Comparison of ENCODE assay signal across 9 cellular contexts in genomic region chr1:41432481-41433280, GRCh38. TPM values are rescaled to one million over a fixed set of nuclear protein-coding genes. Genes with fewer than 3 reads are reported as not detected.
DNase-seq lines count a peak whose midpoint lies in the region; ATAC-seq and TF ChIP-seq lines count a peak whose summit lies in the region.
"Had no signal": no experiment of that assay in that cellular context is flagged by ENCODE, and none has a peak within 500 bp of the region (broad histone marks: within the 10 kb centered on the region; RNA-seq: fewer than 3 reads in every experiment).

No MANE protein-coding gene starts in this region.

- POLR2A ChIA-PET in Caco-2 (lab: Charles Lee), result no interaction called here

- H3K4me1 Mint-ChIP-seq in Caco-2 (ENCODE audit: low read depth, unreplicated experiment), result peaks cover 7% of the 10 kb centered on the region

- DNase-seq in Caco-2 (peak; percentile 72 to 84), NOMO-1 (lab: John Stamatoyannopoulos, UW; ENCODE audit: unreplicated experiment in 2 of 2) (peak; percentile 69 to 81), epithelial cell of prostate (ENCODE audit: low read depth, low spot score) (peak; percentile 41), mucosa of descending colon (peak; percentile 88 to 93 (median 93))
- peak; percentile 8 for DNase-seq in activated CD8-positive, alpha-beta memory T cell treated with anti-CD3 and anti-CD28 coated beads, Interleukin-2, amount 50 U/mL, for 1 hour (ENCODE audit: extremely low read depth)
- peak; percentile 78 for DNase-seq in stimulated activated CD8-positive, alpha-beta memory T cell treated with anti-CD3 and anti-CD28 coated beads, Interleukin-2, amount 100 ng/mL, for 48 hours (ENCODE audit: low read depth in 2 of 2)

- peak; percentile 76 to 85 for TF ChIP-seq CTCF in Caco-2 (IDR thresholded peaks at IDR 0.05; ENCODE audit: insufficient read depth in 1 of 2, low read depth in 1 of 2, low read length in 1 of 2, severe bottlenecking in 1 of 2, unreplicated experiment in 1 of 2)
- TF ChIP-seq CTCF in mucosa of descending colon (IDR thresholded peaks at IDR 0.05), result peak; percentile 74

- no peaks in the 10 kb centered on the region for H3K36me3 ChIP-seq in Caco-2 (ENCODE audit: control insufficient read depth, insufficient read depth, low read length)
- no peaks in the 10 kb centered on the region for H3K36me3 ChIP-seq in mucosa of descending colon (ENCODE audit: low read depth)

- H3K4me3 ChIP-seq in Caco-2 (ENCODE audit: low read depth, low read length) (no peak overlapping the region), mucosa of descending colon (no peak overlapping the region)
- H3K4me3 ChIP-seq: SK-N-MC had no signal

- H3K27me3 Mint-ChIP-seq in Caco-2 (ENCODE audit: insufficient read depth, unreplicated experiment), result no peaks in the 10 kb centered on the region

- no peaks in the 10 kb centered on the region for H3K9me3 Mint-ChIP-seq in Caco-2 (ENCODE audit: unreplicated experiment)

- peak overlapping the region; percentile 40 for H3K27ac Mint-ChIP-seq in Caco-2 (ENCODE audit: unreplicated experiment)

- intact Hi-C loops in Caco-2 (cut with micrococcal nuclease; ENCODE audit: unreplicated experiment) (loop anchor here (1.0 to 5.0 kb wide), 3 partner anchors 109 to 164 kb away; no protein-coding TSS in a partner anchor), mucosa of descending colon (cut with DNase I, micrococcal nuclease) (no loop called here)

- no TSS peak for BruUV-seq in Caco-2 (replicated peaks; lab: Mats Ljungman, UMichigan)

- CTCF ChIA-PET in Caco-2 (lab: Charles Lee), result interaction anchor here (0.6 to 1.1 kb wide), 3 partner anchors 72 to 150 kb away, joined by 3 to 6 read pairs (median 3); partner anchors contain the start of gene FOXO6

- H3K4me1 ChIP-seq in Caco-2 (peaks cover 24% of the 10 kb centered on the region), mucosa of descending colon (ENCODE audit: low read depth) (peaks cover 4% of the 10 kb centered on the region)

- no peaks in the 10 kb centered on the region for H3K36me3 Mint-ChIP-seq in Caco-2 (ENCODE audit: insufficient read depth, unreplicated experiment)

- H3K27me3 ChIP-seq in Caco-2 (replicated peaks; ENCODE audit: control insufficient read depth, insufficient read depth, low read length), result no peaks in the 10 kb centered on the region

- H3K9me3 ChIP-seq in Caco-2 (no peaks in the 10 kb centered on the region), mucosa of descending colon (no peaks in the 10 kb centered on the region)

- ATAC-seq in HG02798 (IDR thresholded peaks at IDR 0.05; ENCODE audit: poor library complexity, unreplicated experiment) (peak; percentile 69), mucosa of descending colon (peak; percentile 97), HG03571 (IDR thresholded peaks at IDR 0.05; ENCODE audit: unreplicated experiment) (no peak)

- H3K27ac ChIP-seq in epithelial cell of prostate, result no peak overlapping the region
- H3K27ac ChIP-seq: SK-N-MC had no signal

- no peak overlapping the region for H3K4me3 Mint-ChIP-seq in Caco-2 (ENCODE audit: unreplicated experiment)

RNA-seq across cellular contexts. Expression of gene EDN2, which starts 51.8 kb away (rescaled TPM):
- not detected in 2 replicates for total RNA-seq in Caco-2 (2022)
- total RNA-seq in mucosa of descending colon, result 1 to 10 TPM; 1.6 to 5.8 (median 2.0) TPM

Comparison
In these comparisons a context has a peak if more than half of its experiments do, and no peak if none do; other contexts are left out.
1. DNase-seq: peak in every context shown above with its lines; median percentile 93 in mucosa of descending colon; 78 in Caco-2; 78 in stimulated activated CD8-positive, alpha-beta memory T cell treated with anti-CD3 and anti-CD28 coated beads, Interleukin-2, amount 100 ng/mL, for 48 hours; 75 in NOMO-1; 41 in epithelial cell of prostate; 8 in activated CD8-positive, alpha-beta memory T cell treated with anti-CD3 and anti-CD28 coated beads, Interleukin-2, amount 50 U/mL, for 1 hour.